In the genomic region with DNA sequence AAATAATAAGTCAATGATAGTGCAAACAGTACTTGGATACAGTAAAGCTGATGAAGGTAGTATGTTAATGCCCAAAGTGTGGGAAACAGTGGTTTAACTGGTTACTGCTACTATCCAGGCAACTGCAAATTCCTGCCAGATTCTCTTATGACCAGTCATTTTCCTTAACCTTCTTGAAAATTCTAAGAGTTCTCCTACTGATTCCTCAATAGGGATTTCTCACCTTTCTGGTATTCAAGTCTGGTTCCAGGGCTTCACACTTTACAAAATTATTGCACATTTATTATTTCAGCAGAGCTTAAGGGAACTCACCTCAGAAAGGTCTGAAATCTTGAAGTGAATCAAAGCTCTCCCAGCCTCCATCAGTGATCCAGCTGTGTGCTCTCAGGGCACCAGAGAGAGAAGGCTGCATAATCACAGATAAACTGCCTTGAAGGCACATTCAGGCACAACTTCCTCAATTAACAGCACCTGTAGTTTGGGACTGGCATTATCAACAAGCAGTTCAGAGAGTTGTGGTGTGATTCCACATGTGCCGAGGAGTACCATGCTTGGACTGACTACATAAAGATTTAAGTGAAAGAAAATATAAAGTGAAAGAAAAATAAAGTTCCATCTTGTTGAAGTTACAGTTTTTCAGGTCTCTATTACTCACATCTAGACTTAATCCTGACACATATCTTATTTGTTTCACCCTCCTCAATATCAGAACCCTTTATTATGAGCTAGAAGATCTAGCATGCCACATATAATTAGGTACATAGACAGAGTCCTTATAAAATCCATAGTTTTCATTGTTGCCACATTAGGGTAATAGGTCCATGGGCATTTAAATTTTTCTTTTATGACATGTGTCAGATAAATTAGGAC, we compare ENCODE assay signal across 13 cellular contexts. TPM values are rescaled to one million over a fixed set of nuclear protein-coding genes. Genes with fewer than 3 reads are reported as not detected.
DNase-seq lines count a peak whose midpoint lies in the region; ATAC-seq and TF ChIP-seq lines count a peak whose summit lies in the region.
"Had no signal": no experiment of that assay in that cellular context is flagged by ENCODE, and none has a peak within 500 bp of the region (broad histone marks: within the 10 kb centered on the region; RNA-seq: fewer than 3 reads in every experiment).

No MANE protein-coding gene starts in this region.

- peaks cover 43% of the 10 kb centered on the region for H3K4me1 ChIP-seq in mammary epithelial cell (ENCODE audit: insufficient read depth, low read length)
- H3K4me1 ChIP-seq in SJSA1 (replicated peaks) = peaks cover 57% of the 10 kb centered on the region
- H3K4me1 ChIP-seq in foreskin keratinocyte = peaks cover 51% of the 10 kb centered on the region
- no peaks in the 10 kb centered on the region for H3K4me1 ChIP-seq in upper lobe of right lung
- H3K4me1 ChIP-seq: pancreas had no signal

- H3K36me3 Mint-ChIP-seq in MCF 10A (ENCODE audit: insufficient read depth, unreplicated experiment) = no peaks in the 10 kb centered on the region
- no peaks in the 10 kb centered on the region for H3K36me3 Mint-ChIP-seq in activated T-helper 2 cell treated with anti-CD3 and anti-CD28 coated beads, Interferon-gamma antibody, Interleukin-2, Interleukin-4, amounts not matched to agents 10 μg/mL and 5 μg/mL and 100 μg/mL, durations not matched to agents 14 hours and 24 hours and 36 hours (ENCODE audit: low read depth)

- H3K4me2 ChIP-seq in mammary epithelial cell (ENCODE audit: insufficient read depth, low read depth, low read length) = peak overlapping the region; percentile 47
- H3K4me2 ChIP-seq: BLaER1 had no signal

- peak; percentile 38 for DNase-seq in mammary epithelial cell
- no peak for DNase-seq in MCF 10A (ENCODE audit: unreplicated experiment)
- no peak for DNase-seq in SJSA1 (ENCODE audit: low read depth in 1 of 2, low spot score in 2 of 2)
- peak in 1 of 2 donors; percentile 75 for DNase-seq in foreskin keratinocyte
- DNase-seq in upper lobe of right lung = no peak
- no peak for DNase-seq in activated T-helper 2 cell treated with anti-CD3 and anti-CD28 coated beads, Interferon-gamma antibody, Interleukin-2, Interleukin-4, amounts not matched to agents 10 μg/mL and 5 μg/mL and 100 μg/mL, durations not matched to agents 14 hours and 24 hours and 36 hours (ENCODE audit: low spot score)
- no peak for DNase-seq in UCSD-AML1 (lab: John Stamatoyannopoulos, UW; ENCODE audit: unreplicated experiment)
- DNase-seq: activated effector memory CD4-positive, alpha-beta T cell treated with anti-CD3 and anti-CD28 coated beads, Interleukin-2, amount 50 U/mL, for 16 hours; effector memory CD4-positive, alpha-beta T cell; pancreas; T1000 had no signal

- H3K27me3 Mint-ChIP-seq in MCF 10A (ENCODE audit: insufficient read depth, unreplicated experiment) = no peaks in the 10 kb centered on the region
- no peaks in the 10 kb centered on the region for H3K27me3 Mint-ChIP-seq in activated T-helper 2 cell treated with anti-CD3 and anti-CD28 coated beads, Interferon-gamma antibody, Interleukin-2, Interleukin-4, amounts not matched to agents 10 μg/mL and 5 μg/mL and 100 μg/mL, durations not matched to agents 14 hours and 24 hours and 36 hours (ENCODE audit: low read depth)

- TF ChIP-seq CTCF in mammary epithelial cell (conservative IDR thresholded peaks at IDR 0.05 in 1 of 2, IDR thresholded peaks at IDR 0.05 in 1 of 2; ENCODE audit: extremely low read depth in 1 of 2, insufficient read depth in 1 of 2, low read depth in 1 of 2, low read length in 2 of 2) (no peak), MCF 10A (IDR thresholded peaks at IDR 0.05; ENCODE audit: unreplicated experiment) (no peak), foreskin keratinocyte (conservative IDR thresholded peaks at IDR 0.05) (no peak), upper lobe of right lung (IDR thresholded peaks at IDR 0.05) (no peak)

- no peaks in the 10 kb centered on the region for H3K27me3 ChIP-seq in mammary epithelial cell (ENCODE audit: insufficient read depth, low read length)
- H3K27me3 ChIP-seq in SJSA1 (replicated peaks) = no peaks in the 10 kb centered on the region
- H3K27me3 ChIP-seq in foreskin keratinocyte = no peaks in the 10 kb centered on the region
- no peaks in the 10 kb centered on the region for H3K27me3 ChIP-seq in upper lobe of right lung
- H3K27me3 ChIP-seq: BLaER1, pancreas had no signal

- H3K9me3 ChIP-seq in mammary epithelial cell (replicated peaks; ENCODE audit: insufficient read depth, low read length) (no peaks in the 10 kb centered on the region), SJSA1 (replicated peaks) (peaks cover 2% of the 10 kb centered on the region; the same call in 1 of the 2 replicates), upper lobe of right lung (no peaks in the 10 kb centered on the region)
- H3K9me3 ChIP-seq: BLaER1, pancreas had no signal

- WGBS in mammary epithelial cell (ENCODE audit: low coverage, missing lambda C conversion rate) = 100% methylated on average over 1 of the region's 1 CpG

- intact Hi-C loops in mammary epithelial cell (cut with micrococcal nuclease) (no loop called here), MCF 10A (cut with micrococcal nuclease) (no loop called here), upper lobe of right lung (cut with DNase I) (no loop called here)
- intact Hi-C loops in activated T-helper 2 cell treated with anti-CD3 and anti-CD28 coated beads, Interferon-gamma antibody, Interleukin-2, Interleukin-4, amounts not matched to agents 10 μg/mL and 5 μg/mL and 100 μg/mL, durations not matched to agents 14 hours and 24 hours and 36 hours (cut with micrococcal nuclease) = no loop called here

- POLR2A ChIA-PET in MCF 10A (lab: Yijun Ruan, JAX) = interaction anchor here (1.3 to 2.0 kb wide), 2 partner anchors 13 to 59 kb away, joined by 4 to 8 read pairs; no protein-coding TSS in a partner anchor

- no peak overlapping the region for H3K4me3 ChIP-seq in mammary epithelial cell (replicated peaks in 1 of 3; ENCODE audit: insufficient read depth in 1 of 3, low read depth in 2 of 3, low read length in 3 of 3)
- no peak overlapping the region for H3K4me3 ChIP-seq in SJSA1
- H3K4me3 ChIP-seq in upper lobe of right lung = no peak overlapping the region
- H3K4me3 ChIP-seq: BLaER1, pancreas had no signal

- no peak overlapping the region for H3K9ac ChIP-seq in mammary epithelial cell (ENCODE audit: insufficient read depth, low read length)
- H3K9ac ChIP-seq: BLaER1 had no signal

- peaks cover 17% of the 10 kb centered on the region for H3K4me1 Mint-ChIP-seq in MCF 10A (ENCODE audit: insufficient read depth, unreplicated experiment)
- peaks cover 27% of the 10 kb centered on the region for H3K4me1 Mint-ChIP-seq in activated T-helper 2 cell treated with anti-CD3 and anti-CD28 coated beads, Interferon-gamma antibody, Interleukin-2, Interleukin-4, amounts not matched to agents 10 μg/mL and 5 μg/mL and 100 μg/mL, durations not matched to agents 14 hours and 24 hours and 36 hours (ENCODE audit: low read depth)

- H3K4me3 Mint-ChIP-seq in MCF 10A (ENCODE audit: unreplicated experiment) = no peak overlapping the region
- H3K4me3 Mint-ChIP-seq in activated T-helper 2 cell treated with anti-CD3 and anti-CD28 coated beads, Interferon-gamma antibody, Interleukin-2, Interleukin-4, amounts not matched to agents 10 μg/mL and 5 μg/mL and 100 μg/mL, durations not matched to agents 14 hours and 24 hours and 36 hours (ENCODE audit: low read depth) = no peak overlapping the region

- H2AFZ ChIP-seq in mammary epithelial cell (ENCODE audit: low read depth, low read length) = peak overlapping the region; percentile 43

- H3K36me3 ChIP-seq in mammary epithelial cell (ENCODE audit: insufficient read depth, low read length) (no peaks in the 10 kb centered on the region), SJSA1 (no peaks in the 10 kb centered on the region), upper lobe of right lung (no peaks in the 10 kb centered on the region)
- H3K36me3 ChIP-seq: BLaER1, pancreas had no signal

- H3K27ac ChIP-seq in mammary epithelial cell (ENCODE audit: insufficient read depth, low read depth, low read length) = peak overlapping the region; percentile 57
- peak overlapping the region; percentile 60 for H3K27ac ChIP-seq in SJSA1
- no peak overlapping the region for H3K27ac ChIP-seq in foreskin keratinocyte
- peak overlapping the region; percentile 67 for H3K27ac ChIP-seq in upper lobe of right lung
- H3K27ac ChIP-seq: BLaER1, pancreas had no signal

- in situ Hi-C loops in mammary epithelial cell (cut with MboI; ENCODE audit: low sequenced_read_pairs in 2 of 2) = no loop called here

- BruUV-seq in mammary epithelial cell (replicated peaks; lab: Mats Ljungman, UMichigan) (no TSS peak), MCF 10A (replicated peaks; lab: Mats Ljungman, UMichigan) (no TSS peak)

- no peaks in the 10 kb centered on the region for H3K9me3 Mint-ChIP-seq in MCF 10A (ENCODE audit: unreplicated experiment)
- no peaks in the 10 kb centered on the region for H3K9me3 Mint-ChIP-seq in activated T-helper 2 cell treated with anti-CD3 and anti-CD28 coated beads, Interferon-gamma antibody, Interleukin-2, Interleukin-4, amounts not matched to agents 10 μg/mL and 5 μg/mL and 100 μg/mL, durations not matched to agents 14 hours and 24 hours and 36 hours

- no peaks in the 10 kb centered on the region for H3K79me2 ChIP-seq in mammary epithelial cell (ENCODE audit: insufficient read depth, low read length)

- H4K20me1 ChIP-seq in mammary epithelial cell (ENCODE audit: insufficient read depth, low read length) = no peaks in the 10 kb centered on the region
- H4K20me1 ChIP-seq: BLaER1 had no signal

- no peak overlapping the region for H3K27ac Mint-ChIP-seq in MCF 10A (ENCODE audit: low read depth, unreplicated experiment)
- H3K27ac Mint-ChIP-seq in activated T-helper 2 cell treated with anti-CD3 and anti-CD28 coated beads, Interferon-gamma antibody, Interleukin-2, Interleukin-4, amounts not matched to agents 10 μg/mL and 5 μg/mL and 100 μg/mL, durations not matched to agents 14 hours and 24 hours and 36 hours = no peak overlapping the region

- CTCF ChIA-PET in mammary epithelial cell (lab: Charles Lee; ENCODE audit: low non-redundant PET) (no interaction called here), MCF 10A (lab: Yijun Ruan, JAX) (interaction anchor here (0.6 kb wide), 1 partner anchor 49 kb away, joined by 3 read pairs; no protein-coding TSS in a partner anchor)

- dilution Hi-C loops in mammary epithelial cell (cut with HindIII; ENCODE audit: low sequenced_read_pairs) = no loop called here

- ATAC-seq in foreskin keratinocyte (peak; percentile 46), upper lobe of right lung (peak; percentile 33), GM21737 (IDR thresholded peaks at IDR 0.05; ENCODE audit: unreplicated experiment) (no peak)
- ATAC-seq: pancreas had no signal

RNA-seq across cellular contexts. Expression of gene TIPARP, which starts 59.5 kb away (rescaled TPM):
- total RNA-seq in mammary epithelial cell (100 to 1,000 TPM; 171 to 229 TPM), MCF 10A (2022) (41.6 and 50.0 TPM in 2 replicates), foreskin keratinocyte (111 and 116 TPM in 2 replicates), upper lobe of right lung (56.9 TPM)
- polyA plus RNA-seq in mammary epithelial cell (34.4 TPM), foreskin keratinocyte (45.3 and 50.3 TPM in 2 replicates)
- polyA minus RNA-seq in mammary epithelial cell = 196 TPM
- 42.4 and 50.5 TPM in 2 replicates for total RNA-seq in SJSA1 (2014; rRNA removed; shearing (Covaris generic))
- total RNA-seq in activated T-helper 2 cell treated with anti-CD3 and anti-CD28 coated beads, Interferon-gamma antibody, Interleukin-2, Interleukin-4, amounts not matched to agents 10 μg/mL and 5 μg/mL and 100 μg/mL, durations not matched to agents 14 hours and 24 hours and 36 hours = 22.1 and 22.8 TPM in 2 replicates

RNA-seq across cellular contexts. Expression of gene SSR3, which starts 60.0 kb away (rescaled TPM):
- total RNA-seq in mammary epithelial cell = 100 to 1,000 TPM; 375 to 388 TPM
- 339 TPM for polyA plus RNA-seq in mammary epithelial cell
- polyA minus RNA-seq in mammary epithelial cell = 575 TPM
- total RNA-seq in MCF 10A (2022) = 447 and 568 TPM in 2 replicates
- 233 and 323 TPM in 2 replicates for total RNA-seq in SJSA1 (2014; rRNA removed; shearing (Covaris generic))
- 572 and 684 TPM in 2 replicates for total RNA-seq in foreskin keratinocyte
- polyA plus RNA-seq in foreskin keratinocyte = 543 and 590 TPM in 2 replicates
- total RNA-seq in upper lobe of right lung = 178 TPM
- total RNA-seq in activated T-helper 2 cell treated with anti-CD3 and anti-CD28 coated beads, Interferon-gamma antibody, Interleukin-2, Interleukin-4, amounts not matched to agents 10 μg/mL and 5 μg/mL and 100 μg/mL, durations not matched to agents 14 hours and 24 hours and 36 hours = 193 and 197 TPM in 2 replicates
